Comparison of ENCODE assay signal across 10 cellular contexts in genomic region chr5:116303810-116304209, GRCh38.
"Had no signal": no experiment of that assay in that cellular context is flagged by ENCODE, and none has a peak within 500 bp of the region (broad histone marks: within the 10 kb centered on the region; RNA-seq: fewer than 3 reads in every experiment).

No MANE protein-coding gene starts in this region.

- DNase-seq: activated CD4-positive, alpha-beta T cell treated with anti-CD3 and anti-CD28 coated beads, Interleukin-2, amount 50 U/mL, for 48 hours; activated gamma-delta T cell; activated T-cell treated with anti-CD3 and anti-CD28 coated beads, Interleukin-2, amount 50 U/mL, for 48 hours; aorta; hypothalamus; naive thymus-derived CD4-positive, alpha-beta T cell; small intestine; T-helper 2 cell; transverse colon had no signal

- ATAC-seq: activated CD4-positive, CD25-positive, alpha-beta regulatory T cell treated with anti-CD3 and anti-CD28 coated beads, Interleukin-2, amount 50 U/mL, for 24 hours; naive thymus-derived CD4-positive, alpha-beta T cell had no signal

- FAIRE-seq: small intestine had no signal
